ENCODE assay signal across 21 cellular contexts in genomic region chr3:53949541-53949940, GRCh38. TPM values are rescaled to one million over a fixed set of nuclear protein-coding genes. Genes with fewer than 3 reads are reported as not detected.
A peak's percentile ranks its signal among the peaks of the same experiment; 100 is the strongest.
DNase-seq lines count a peak whose midpoint lies in the region; ATAC-seq, FAIRE-seq and TF ChIP-seq lines count a peak whose summit lies in the region.
"Had no signal": no experiment of that assay in that cellular context is flagged by ENCODE, and none has a peak within 500 bp of the region (broad histone marks: within the 10 kb centered on the region; RNA-seq: fewer than 3 reads in every experiment).

No MANE protein-coding gene starts in this region.

- TF ChIP-seq POLR2A in K562 (conservative IDR thresholded peaks at IDR 0.05), result no peak

- H3K4me2 ChIP-seq in K562 (ENCODE audit: insufficient read depth, low read length) (no peak overlapping the region), mesenchymal stem cell (ENCODE audit: low read length, poor library complexity, severe bottlenecking) (no peak overlapping the region)

- no peak overlapping the region for H4K8ac ChIP-seq in mesenchymal stem cell (ENCODE audit: low read length)

- H3K27ac ChIP-seq in K562 (ENCODE audit: extremely low read depth, low read depth, low read length) (no peak overlapping the region), mesenchymal stem cell (ENCODE audit: low read length, poor library complexity, severe bottlenecking) (no peak overlapping the region)
- H3K27ac ChIP-seq: esophagus squamous epithelium, spleen had no signal

- DNase-seq in NCI-H1694 (lab: John Stamatoyannopoulos, UW), result peak; percentile 20
- peak; percentile 83 to 95 for DNase-seq in NCI-H524 (lab: John Stamatoyannopoulos, UW)
- no peak for DNase-seq in K562 (ENCODE audit: extremely low read depth in 1 of 4, low spot score in 3 of 4)
- no peak for DNase-seq in GM19240 (ENCODE audit: insufficient read length, low spot score)
- no peak for DNase-seq in mesenchymal stem cell
- DNase-seq: activated CD4-positive, alpha-beta T cell treated with anti-CD3 and anti-CD28 coated beads for 36 hours; activated CD8-positive, alpha-beta memory T cell treated with anti-CD3 and anti-CD28 coated beads, Interleukin-2, amount 10 ng/mL, durations not matched to agents 7 days and 5 days; CD8-positive, alpha-beta memory T cell; esophagus squamous epithelium; H9; left cardiac atrium; NCI-H1930; nucleus accumbens; RPMI8226; spleen; stimulated activated CD4-positive, alpha-beta T cell treated with anti-CD3 and anti-CD28 coated beads, Interleukin-4, amount 100 ng/mL, for 24 hours; stimulated activated naive CD8-positive, alpha-beta T cell treated with anti-CD3 and anti-CD28 coated beads, Interleukin-15, amount 100 ng/mL, for 72 hours; SW 1271; trophoblast cell had no signal

- CTCF ChIA-PET in K562 (lab: Yijun Ruan, JAX; ENCODE audit: low intra/inter-chr PET ratio), result no interaction called here

- H3K23ac ChIP-seq in mesenchymal stem cell (ENCODE audit: low read length in 2 of 2), result no peak overlapping the region

- no peaks in the 10 kb centered on the region for H3K36me3 ChIP-seq in K562 (ENCODE audit: control insufficient read depth, insufficient read depth, low read length)
- no peaks in the 10 kb centered on the region for H3K36me3 ChIP-seq in mesenchymal stem cell (ENCODE audit: control insufficient read depth in 1 of 2, insufficient read depth in 2 of 2, low read depth in 1 of 2, low read length in 2 of 2)
- H3K36me3 ChIP-seq: esophagus squamous epithelium, spleen had no signal

- no peaks in the 10 kb centered on the region for H3K9me1 ChIP-seq in K562 (ENCODE audit: control insufficient read depth, insufficient read depth, low read length)

- H3K4me1 ChIP-seq in K562 (replicated peaks in 1 of 2; ENCODE audit: control insufficient read depth in 2 of 2, insufficient read depth in 2 of 2, low read length in 2 of 2) (no peaks in the 10 kb centered on the region), mesenchymal stem cell (ENCODE audit: control insufficient read depth, insufficient read depth, low read depth, low read length) (no peaks in the 10 kb centered on the region)
- H3K4me1 ChIP-seq: esophagus squamous epithelium, spleen had no signal

- TF ChIP-seq CTCF in K562 (IDR thresholded peaks at IDR 0.05 in 2 of 3, conservative IDR thresholded peaks at IDR 0.05 in 1 of 3; ENCODE audit: insufficient read depth in 2 of 3, low read depth in 1 of 3, low read length in 3 of 3), result no peak

- H4K20me1 ChIP-seq in K562 (replicated peaks; ENCODE audit: control insufficient read depth, insufficient read depth, low read length), result no peaks in the 10 kb centered on the region

- H3K9me3 ChIP-seq in K562 (replicated peaks; ENCODE audit: control insufficient read depth, insufficient read depth, low read depth, low read length), result 0 out of 2 replicates have a peak, but pooled peaks cover 1% of the 10 kb centered on the region
- peaks cover 24% of the 10 kb centered on the region for H3K9me3 ChIP-seq in mesenchymal stem cell (ENCODE audit: control insufficient read depth, low read length)

- no peak overlapping the region for H2AK5ac ChIP-seq in mesenchymal stem cell (ENCODE audit: low read length, severe bottlenecking)

- BruUV-seq in K562 (replicated peaks; lab: Mats Ljungman, UMichigan), result no TSS peak

- H2AFZ ChIP-seq in K562 (ENCODE audit: low read depth, low read length) (no peak overlapping the region), mesenchymal stem cell (ENCODE audit: low read depth, low read length) (no peak overlapping the region)

- no peak overlapping the region for H3K14ac ChIP-seq in mesenchymal stem cell (ENCODE audit: low read length in 2 of 2)

- H3K18ac ChIP-seq in mesenchymal stem cell (ENCODE audit: low read depth in 1 of 2, low read length in 2 of 2), result no peak overlapping the region

- FAIRE-seq in K562 (lab: Jason Lieb, UNC), result no peak

- ATAC-seq in K562 (no peak), HG03045 (IDR thresholded peaks at IDR 0.05; ENCODE audit: unreplicated experiment) (no peak)
- ATAC-seq: activated CD4-positive, alpha-beta T cell treated with anti-CD3 and anti-CD28 coated beads for 36 hours; activated CD8-positive, alpha-beta memory T cell treated with anti-CD3 and anti-CD28 coated beads, Interleukin-2, amount 10 ng/mL, durations not matched to agents 7 days and 5 days; left cardiac atrium; stimulated activated naive CD8-positive, alpha-beta T cell treated with anti-CD3 and anti-CD28 coated beads, Interleukin-15, amount 100 ng/mL, for 72 hours had no signal

- POLR2A ChIA-PET in K562 (lab: Yijun Ruan, JAX), result no interaction called here

- no peaks in the 10 kb centered on the region for H3K79me2 ChIP-seq in K562 (ENCODE audit: control insufficient read depth, insufficient read depth, low read length)

- no peak overlapping the region for H4K91ac ChIP-seq in mesenchymal stem cell (ENCODE audit: low read length)

- no peak overlapping the region for H2BK15ac ChIP-seq in mesenchymal stem cell (ENCODE audit: low read depth, poor library complexity, severe bottlenecking)

- H3K79me1 ChIP-seq in mesenchymal stem cell (replicated peaks; ENCODE audit: low read length, poor library complexity, severe bottlenecking), result no peaks in the 10 kb centered on the region

- no peaks in the 10 kb centered on the region for H3K27me3 ChIP-seq in K562 (ENCODE audit: control insufficient read depth in 2 of 2, insufficient read depth in 2 of 2, low read length in 2 of 2)
- H3K27me3 ChIP-seq in mesenchymal stem cell (ENCODE audit: control insufficient read depth in 1 of 2, insufficient read depth in 1 of 2, low read length in 2 of 2), result no peaks in the 10 kb centered on the region
- H3K27me3 ChIP-seq: spleen had no signal

- no peak overlapping the region for H3K4ac ChIP-seq in mesenchymal stem cell (ENCODE audit: low read depth in 1 of 2, low read length in 2 of 2)

- no peak overlapping the region for H3K4me3 ChIP-seq in K562
- no peak overlapping the region for H3K4me3 ChIP-seq in mesenchymal stem cell (ENCODE audit: insufficient read depth in 1 of 2, low read depth in 1 of 2, low read length in 2 of 2)
- H3K4me3 ChIP-seq: esophagus squamous epithelium, spleen had no signal

- no peak overlapping the region for H2BK120ac ChIP-seq in mesenchymal stem cell (ENCODE audit: low read depth, low read length)

- in situ Hi-C loops in K562 (cut with MboI), result no loop called here

- H2BK5ac ChIP-seq in mesenchymal stem cell (ENCODE audit: low read depth, low read length, poor library complexity, severe bottlenecking), result no peak overlapping the region

- H2BK12ac ChIP-seq in mesenchymal stem cell (ENCODE audit: low read length in 2 of 2), result no peak overlapping the region

- TF ChIP-seq RAD21 in Ishikawa (IDR thresholded peaks at IDR 0.05; ENCODE audit: low read depth) (no peak), K562 (CRISPR knock-in tag; conservative IDR thresholded peaks at IDR 0.05 in 1 of 2, IDR thresholded peaks at IDR 0.05 in 1 of 2) (no peak)

- intact Hi-C loops in K562 (cut with micrococcal nuclease), result no loop called here

- TF ChIP-seq EP300 in Ishikawa (IDR thresholded peaks at IDR 0.05; ENCODE audit: borderline replicate concordance) (no peak), K562 (IDR thresholded peaks at IDR 0.05; ENCODE audit: low read length) (no peak)

- 0% methylated on average over 2 of the region's 2 CpGs for WGBS in K562 (ENCODE audit: insufficient coverage, low coverage, missing lambda C conversion rate)
- no CpG with 5 or more reads among the region's 2 CpGs for WGBS in mesenchymal stem cell

- no peak overlapping the region for H3K9ac ChIP-seq in K562 (ENCODE audit: insufficient read depth in 1 of 2, low read depth in 2 of 2, low read length in 2 of 2)
- H3K9ac ChIP-seq in mesenchymal stem cell (ENCODE audit: low read length), result no peak overlapping the region

TF ChIP-seq in Ishikawa, 13 proteins besides CTCF, POLR2A, EP300 and RAD21 (continues in another document):
- peak; percentile 44 for TF ChIP-seq NFIC (IDR thresholded peaks at IDR 0.05)
- TF ChIP-seq TCF12 (IDR thresholded peaks at IDR 0.05; ENCODE audit: low read depth), result no peak
- TF ChIP-seq ZBTB7A (IDR thresholded peaks at IDR 0.05; ENCODE audit: low read depth), result no peak
- TF ChIP-seq USF1 (IDR thresholded peaks at IDR 0.05), result no peak

TF ChIP-seq in K562, 482 proteins besides CTCF, POLR2A, EP300 and RAD21 (continues in another document):
- peak; percentile 92 for TF ChIP-seq NFIC (IDR thresholded peaks at IDR 0.05)

RNA-seq across cellular contexts. Expression of gene SELENOK, which starts 57.9 kb away (rescaled TPM):
- 20.0 and 31.3 TPM in 2 replicates for total RNA-seq in K562 (2011; cell fraction: chromatin; rRNA removed; ENCODE audit: low replicate concordance)
- 26.8 and 30.0 TPM in 2 replicates for total RNA-seq in K562 (2011; cell fraction: nucleolus; rRNA removed)
- 33.1 and 41.2 TPM in 2 replicates for total RNA-seq in K562 (2011; cell fraction: nucleoplasm; rRNA removed)
- total RNA-seq in K562 (2014; rRNA removed) (28.7 and 29.7 TPM in 2 replicates), K562 (2014; rRNA removed; fragmentation: Illumina TruSeq; extraction: Trizol) (34.8 and 43.9 TPM in 2 replicates), K562 (2015; rRNA removed; fragmentation: Illumina TruSeq; extraction: Trizol) (12.6 and 18.3 TPM in 2 replicates), K562 (2021) (23.5 and 27.9 TPM in 2 replicates)
- polyA plus RNA-seq in K562 (2011; rRNA removed) (83.9 and 102 TPM in 2 replicates), K562 (2014; fragmentation: Illumina TruSeq; extraction: Trizol) (23.9 and 28.2 TPM in 2 replicates), K562 (2014; fragmentation: Nextera tagmentation; extraction: Ambion mirVana) (100 to 1,000 TPM; 150 to 164 TPM), K562 (2014; rRNA removed) (39.3 and 46.7 TPM in 2 replicates)
- polyA plus RNA-seq in K562 (2011; cell fraction: cytosol; rRNA removed), result 14.1 and 29.2 TPM in 2 replicates
- polyA plus RNA-seq in K562 (2011; cell fraction: nucleus; rRNA removed), result 10.8 and 22.6 TPM in 2 replicates
- 20.8 and 36.9 TPM in 2 replicates for polyA plus RNA-seq in K562 (2012)
- 13.8 and 19.5 TPM in 2 replicates for polyA minus RNA-seq in K562 (2011; rRNA and poly(A)+ RNA removed)
- 7.3 and 7.7 TPM in 2 replicates for polyA minus RNA-seq in K562 (2011; cell fraction: cytosol; rRNA and poly(A)+ RNA removed)
- 5.9 and 10.1 TPM in 2 replicates for polyA minus RNA-seq in K562 (2011; cell fraction: nucleus; rRNA and poly(A)+ RNA removed)
- 54.5 TPM for polyA plus RNA-seq in mesenchymal stem cell (2013, experiment 1 of 2)
- polyA plus RNA-seq in mesenchymal stem cell (2013, experiment 2 of 2), result 57.9 TPM

Comparison
In these comparisons a context has a peak if more than half of its experiments do, and no peak if none do; other contexts are left out.
1. DNase-seq: peak in NCI-H1694 (single experiment) and NCI-H524 (2 of 2); none in K562 (0 of 4), GM19240 (single experiment) and mesenchymal stem cell (single experiment).